8 cellular contexts compared by ENCODE assay signal in the genomic region with DNA sequence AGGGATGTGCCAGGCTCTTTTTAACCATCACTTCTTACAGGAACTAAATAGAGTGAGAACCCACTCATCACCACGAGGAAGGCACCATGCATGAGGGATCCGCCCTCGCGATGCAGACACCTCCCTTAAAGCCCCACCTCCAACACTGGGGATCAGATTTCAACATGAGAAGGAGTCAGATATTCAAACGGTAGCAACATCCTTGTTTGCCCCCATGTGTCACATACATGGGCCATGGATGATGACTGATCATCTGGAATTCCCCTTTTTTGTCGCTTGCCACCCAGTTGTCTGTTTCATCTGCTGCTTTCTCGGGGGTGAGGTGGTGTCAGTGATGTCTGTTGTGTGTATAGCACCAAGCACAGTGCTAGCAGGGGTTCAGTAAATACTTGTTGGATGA. TPM values are rescaled to one million over a fixed set of nuclear protein-coding genes. Genes with fewer than 3 reads are reported as not detected.
DNase-seq lines count a peak whose midpoint lies in the region; ATAC-seq, FAIRE-seq and TF ChIP-seq lines count a peak whose summit lies in the region.

No MANE protein-coding gene starts in this region.

- no peak overlapping the region for H3K9ac ChIP-seq in OCI-LY3 (ENCODE audit: low read length)

- H3K27ac ChIP-seq in OCI-LY3 (ENCODE audit: low read length) (no peak overlapping the region), osteoblast (ENCODE audit: low read depth, low read length) (no peak overlapping the region), gastroesophageal sphincter (no peak overlapping the region)

- H3K4me2 ChIP-seq in OCI-LY3 (ENCODE audit: low read length), result peak overlapping the region; percentile 27
- H3K4me2 ChIP-seq in osteoblast (ENCODE audit: insufficient read depth, low read length), result no peak overlapping the region

- ATAC-seq in GM21786 (IDR thresholded peaks at IDR 0.05; ENCODE audit: unreplicated experiment), result peak; percentile 49
- ATAC-seq in stimulated activated naive B cell treated with anti-CD40 and anti-IgM and Interleukin-4, amounts not matched to agents 10 μg/mL and 1 μg/mL and 100 μg/mL, for 72 hours (replicated peaks), result peak; percentile 68 to 69
- no peak for ATAC-seq in gastroesophageal sphincter

- H3K27ac Mint-ChIP-seq in stimulated activated naive B cell treated with anti-CD40 and anti-IgM and Interleukin-4, amounts not matched to agents 10 μg/mL and 1 μg/mL and 100 μg/mL, for 72 hours, result peak overlapping the region; percentile 97

- H3K36me3 Mint-ChIP-seq in stimulated activated naive B cell treated with anti-CD40 and anti-IgM and Interleukin-4, amounts not matched to agents 10 μg/mL and 1 μg/mL and 100 μg/mL, for 72 hours, result peaks cover 47 to 68% of the 10 kb centered on the region in 2 donors

- peak; percentile 93 for FAIRE-seq in GM12892 (lab: Jason Lieb, UNC)

- H4K20me1 ChIP-seq in OCI-LY3 (ENCODE audit: insufficient read depth, low read length) (peaks cover 72% of the 10 kb centered on the region), osteoblast (ENCODE audit: insufficient read depth, low read length) (peaks cover 48% of the 10 kb centered on the region)

- H2AFZ ChIP-seq in OCI-LY3 (ENCODE audit: low read depth, low read length), result no peak overlapping the region
- no peak overlapping the region for H2AFZ ChIP-seq in osteoblast (ENCODE audit: low read length)

- DNase-seq in GM12892 (ENCODE audit: insufficient read length) (no peak), osteoblast (ENCODE audit: insufficient read length, low spot score, missing footprints) (no peak), NCI-H226 (no peak)
- peak; percentile 49 for DNase-seq in activated naive CD8-positive, alpha-beta T cell treated with anti-CD3 and anti-CD28 coated beads, Interleukin-2, amount 50 U/mL, for 16 hours (ENCODE audit: low read depth, low spot score)
- DNase-seq in stimulated activated naive B cell treated with anti-CD40 and anti-IgM and Interleukin-4, amounts not matched to agents 10 μg/mL and 1 μg/mL and 100 μg/mL, for 72 hours, result peak; percentile 62

- H3K9me3 Mint-ChIP-seq in stimulated activated naive B cell treated with anti-CD40 and anti-IgM and Interleukin-4, amounts not matched to agents 10 μg/mL and 1 μg/mL and 100 μg/mL, for 72 hours, result peaks cover 3 to 6% of the 10 kb centered on the region in 2 donors

- WGBS in gastroesophageal sphincter (ENCODE audit: low coverage in 1 of 2), 2 donors, result 62 to 67% methylated on average over 6 to 7 of the region's 7 CpGs

- H3K27me3 ChIP-seq in OCI-LY3 (ENCODE audit: low read depth, low read length) (no peaks in the 10 kb centered on the region), osteoblast (ENCODE audit: insufficient read depth, low read length) (no peaks in the 10 kb centered on the region), gastroesophageal sphincter (no peaks in the 10 kb centered on the region)

- H3K36me3 ChIP-seq in OCI-LY3 (replicated peaks; ENCODE audit: low read depth, low read length), result no peaks in the 10 kb centered on the region
- no peaks in the 10 kb centered on the region for H3K36me3 ChIP-seq in osteoblast (ENCODE audit: insufficient read depth, low read length)
- H3K36me3 ChIP-seq in gastroesophageal sphincter, result no peaks in the 10 kb centered on the region

- H3K4me1 ChIP-seq in OCI-LY3 (ENCODE audit: low read length) (peaks cover 44% of the 10 kb centered on the region), osteoblast (ENCODE audit: insufficient read depth, low read length) (peaks cover 22% of the 10 kb centered on the region), gastroesophageal sphincter (peaks cover 4 to 84% (median 8%) of the 10 kb centered on the region in 3 donors)

- H3K4me1 Mint-ChIP-seq in stimulated activated naive B cell treated with anti-CD40 and anti-IgM and Interleukin-4, amounts not matched to agents 10 μg/mL and 1 μg/mL and 100 μg/mL, for 72 hours, result peaks cover 68 to 98% of the 10 kb centered on the region in 2 donors

- no peaks in the 10 kb centered on the region for H3K27me3 Mint-ChIP-seq in stimulated activated naive B cell treated with anti-CD40 and anti-IgM and Interleukin-4, amounts not matched to agents 10 μg/mL and 1 μg/mL and 100 μg/mL, for 72 hours

- H3K9me3 ChIP-seq in OCI-LY3 (ENCODE audit: insufficient read depth, low read length), result no peaks in the 10 kb centered on the region
- H3K9me3 ChIP-seq in osteoblast (ENCODE audit: low read depth, low read length), result no peaks in the 10 kb centered on the region
- H3K9me3 ChIP-seq in gastroesophageal sphincter, result no peaks in the 10 kb centered on the region

- TF ChIP-seq CTCF in OCI-LY3 (IDR thresholded peaks at IDR 0.05; ENCODE audit: low read depth, low read length), result no peak
- no peak for TF ChIP-seq CTCF in osteoblast (IDR thresholded peaks at IDR 0.05; ENCODE audit: extremely low read depth, low read depth, low read length)
- no peak for TF ChIP-seq CTCF in gastroesophageal sphincter (IDR thresholded peaks at IDR 0.05)

- TF ChIP-seq POLR2A in GM12892 (IDR thresholded peaks at IDR 0.05; ENCODE audit: low read depth, low read length), result peak; percentile 32; the same call in 1 of the 2 replicates
- no peak for TF ChIP-seq POLR2A in gastroesophageal sphincter (IDR thresholded peaks at IDR 0.05)

- peaks cover 64% of the 10 kb centered on the region for H3K79me2 ChIP-seq in OCI-LY3 (ENCODE audit: low read length)
- peaks cover 75% of the 10 kb centered on the region for H3K79me2 ChIP-seq in osteoblast (ENCODE audit: insufficient read depth, low read length)

- H3K4me3 ChIP-seq in OCI-LY3 (ENCODE audit: low read length) (0 out of 2 replicates have a peak overlapping the region, but pooled peaks have one; percentile 1), osteoblast (ENCODE audit: insufficient read depth, low read length) (no peak overlapping the region), gastroesophageal sphincter (no peak overlapping the region)

- no peak for TF ChIP-seq EP300 in gastroesophageal sphincter (IDR thresholded peaks at IDR 0.05)

- peak overlapping the region; percentile 63 to 66 for H3K4me3 Mint-ChIP-seq in stimulated activated naive B cell treated with anti-CD40 and anti-IgM and Interleukin-4, amounts not matched to agents 10 μg/mL and 1 μg/mL and 100 μg/mL, for 72 hours

RNA-seq across cellular contexts. Expression of gene NCK2, which starts 57.9 kb away (rescaled TPM):
- polyA plus RNA-seq in GM12892 (2012; ENCODE audit: missing spikeins), result 26.4 TPM
- total RNA-seq in osteoblast (26.8 and 28.6 TPM in 2 replicates), gastroesophageal sphincter (100 to 1,000 TPM in 1 of 4 donors, 10 to 100 TPM in 3; 63.0 to 131 (median 89.5) TPM)

Comparison
In these comparisons a context has a peak if more than half of its experiments do, and no peak if none do; other contexts are left out.
1. DNase-seq: peak in activated naive CD8-positive, alpha-beta T cell treated with anti-CD3 and anti-CD28 coated beads, Interleukin-2, amount 50 U/mL, for 16 hours (single experiment) and stimulated activated naive B cell treated with anti-CD40 and anti-IgM and Interleukin-4, amounts not matched to agents 10 μg/mL and 1 μg/mL and 100 μg/mL, for 72 hours (single experiment); none in GM12892 (single experiment), osteoblast (single experiment) and NCI-H226 (single experiment).